12 cellular contexts compared by ENCODE assay signal in genomic region chr4:65791807-65792308, GRCh38.
DNase-seq lines count a peak whose midpoint lies in the region; ATAC-seq, FAIRE-seq and TF ChIP-seq lines count a peak whose summit lies in the region.
"Had no signal": no experiment of that assay in that cellular context is flagged by ENCODE, and none has a peak within 500 bp of the region (broad histone marks: within the 10 kb centered on the region; RNA-seq: fewer than 3 reads in every experiment).

No MANE protein-coding gene starts in this region.

- no peak for ATAC-seq in HG03039 (IDR thresholded peaks at IDR 0.05; ENCODE audit: unreplicated experiment)
- ATAC-seq: heart left ventricle had no signal

- no peaks in the 10 kb centered on the region for H3K27me3 ChIP-seq in tibial artery
- H3K27me3 ChIP-seq: heart left ventricle had no signal

- H3K27ac ChIP-seq in tibial artery, result no peak overlapping the region
- H3K27ac ChIP-seq: heart left ventricle had no signal

- peaks cover 30% of the 10 kb centered on the region for H3K4me1 Mint-ChIP-seq in progenitor cell of endocrine pancreas (ENCODE audit: low read depth)

- no peak for TF ChIP-seq CTCF in fibroblast of mammary gland (conservative IDR thresholded peaks at IDR 0.05; ENCODE audit: control insufficient read depth, insufficient read depth, low read depth, low read length)
- TF ChIP-seq CTCF in progenitor cell of endocrine pancreas (IDR thresholded peaks at IDR 0.05; ENCODE audit: unreplicated experiment), result no peak
- no peak for TF ChIP-seq CTCF in tibial artery (IDR thresholded peaks at IDR 0.05)

- H3K27me3 Mint-ChIP-seq in progenitor cell of endocrine pancreas, result no peaks in the 10 kb centered on the region

- in situ Hi-C loops in SK-MEL-5 (cut with HindIII; ENCODE audit: low pct_unique_long_range_greater_than_20kb, low sequenced_read_pairs), result no loop called here

- intact Hi-C loops in tibial artery (cut with DNase I; ENCODE audit: low total_unique reads), result no loop called here

- peak overlapping the region; percentile 97 for H3K27ac Mint-ChIP-seq in progenitor cell of endocrine pancreas

- DNase-seq in H54 (ENCODE audit: insufficient read length, low spot score), result no peak
- DNase-seq in SK-MEL-5 (ENCODE audit: low read depth, low spot score), result peak; percentile 41
- peak; percentile 16 for DNase-seq in fibroblast of mammary gland (ENCODE audit: low read depth)
- no peak for DNase-seq in progenitor cell of endocrine pancreas (ENCODE audit: low spot score, unreplicated experiment)
- DNase-seq in tibial artery, result no peak
- DNase-seq in erythroblast (lab: John Stamatoyannopoulos, UW), result no peak
- DNase-seq in activated CD4-positive, alpha-beta T cell treated with anti-CD3 and anti-CD28 coated beads for 1 hour, result no peak
- DNase-seq: activated effector memory CD4-positive, alpha-beta T cell treated with Interleukin-2 at 50 U/mL for 16 hours; cortex of kidney; heart left ventricle; NCI-H2171 treated with DMSO at 0.1 percent for 48 hours had no signal

- H3K36me3 Mint-ChIP-seq in progenitor cell of endocrine pancreas (ENCODE audit: insufficient read depth), result no peaks in the 10 kb centered on the region

- no peaks in the 10 kb centered on the region for H3K36me3 ChIP-seq in tibial artery
- H3K36me3 ChIP-seq: heart left ventricle had no signal

- H3K4me3 ChIP-seq in fibroblast of mammary gland (ENCODE audit: control insufficient read depth, low read depth, low read length) (no peak overlapping the region), tibial artery (no peak overlapping the region)

- H3K4me3 Mint-ChIP-seq in progenitor cell of endocrine pancreas (ENCODE audit: low read depth), result no peak overlapping the region

- peaks cover 2% of the 10 kb centered on the region for H3K9me3 Mint-ChIP-seq in progenitor cell of endocrine pancreas (ENCODE audit: low read depth)

- H3K4me1 ChIP-seq in tibial artery, result no peaks in the 10 kb centered on the region

- TF ChIP-seq POLR2A in H54 (IDR thresholded peaks at IDR 0.05; ENCODE audit: low read depth, low read length) (no peak), erythroblast (IDR thresholded peaks at IDR 0.05; ENCODE audit: low read length) (no peak)

- no peaks in the 10 kb centered on the region for H3K9me3 ChIP-seq in tibial artery
- H3K9me3 ChIP-seq: heart left ventricle had no signal

- peak; percentile 36 for FAIRE-seq in H54 (lab: Jason Lieb, UNC)

Comparison
In these comparisons a context has a peak if more than half of its experiments do, and no peak if none do; other contexts are left out.
1. DNase-seq: peak in SK-MEL-5 (single experiment) and fibroblast of mammary gland (single experiment); none in H54 (single experiment), progenitor cell of endocrine pancreas (single experiment), tibial artery (0 of 2), erythroblast (0 of 2) and activated CD4-positive, alpha-beta T cell treated with anti-CD3 and anti-CD28 coated beads for 1 hour (single experiment).